ENCODE assay signal across 6 cellular contexts in the genomic region with DNA sequence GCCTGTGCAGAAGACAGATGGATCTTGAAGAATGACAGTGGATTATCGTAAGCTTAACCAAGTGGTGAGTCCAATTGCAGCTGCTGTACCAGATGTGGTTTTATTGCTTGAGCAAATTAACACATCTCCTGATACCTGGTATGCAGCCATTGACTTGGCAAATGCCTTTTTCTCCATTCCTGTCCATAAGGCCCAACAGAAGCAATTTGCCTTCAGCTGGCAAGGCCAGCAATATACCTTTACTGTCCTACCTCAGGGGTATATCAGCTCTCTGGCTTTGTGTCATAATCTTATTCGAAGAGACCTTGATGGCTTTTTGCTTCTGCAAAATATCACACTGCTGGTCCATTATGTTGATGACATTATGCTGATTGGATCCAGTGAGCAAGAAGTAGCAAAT. TPM values are rescaled to one million over a fixed set of nuclear protein-coding genes. Genes with fewer than 3 reads are reported as not detected.
"Had no signal": no experiment of that assay in that cellular context is flagged by ENCODE, and none has a peak within 500 bp of the region (broad histone marks: within the 10 kb centered on the region; RNA-seq: fewer than 3 reads in every experiment).

No MANE protein-coding gene starts in this region.

RNA-seq across cellular contexts. Expression of a gene that starts 9.0 kb away (rescaled TPM):
- total RNA-seq: HepG2, HT-29, HT1080, IMR-90, K562 had no signal
- polyA plus RNA-seq: HepG2, IgD-negative memory B cell, IMR-90, K562 had no signal

RNA-seq across cellular contexts. Expression of a gene that starts 17.9 kb away (rescaled TPM):
- total RNA-seq: HepG2, HT-29, HT1080, IMR-90 had no signal
- polyA plus RNA-seq: HepG2, IgD-negative memory B cell, IMR-90 had no signal

RNA-seq across cellular contexts. Expression of a gene that starts 21.3 kb away (rescaled TPM):
- total RNA-seq: HepG2, HT-29, HT1080, IMR-90, K562 had no signal
- polyA plus RNA-seq: HepG2, IgD-negative memory B cell, IMR-90 had no signal
